In genomic region chr13:97359181-97360057, GRCh38 we compare ENCODE assay signal across 8 cellular contexts.
DNase-seq lines count a peak whose midpoint lies in the region; ATAC-seq and TF ChIP-seq lines count a peak whose summit lies in the region.

No MANE protein-coding gene starts in this region.

- POLR2A ChIA-PET in activated CD4-positive, alpha-beta T cell treated with anti-CD3 and anti-CD28 coated beads, Interleukin-2, amount 10 ng/mL, durations not matched to agents 7 days and 5 days (lab: Charles Lee): interaction anchor here (0.7 kb wide), 1 partner anchor 78 kb away, joined by 3 read pairs; no protein-coding TSS in a partner anchor

- no peak for TF ChIP-seq EP300 in suprapubic skin (IDR thresholded peaks at IDR 0.05)

- no peak overlapping the region for H3K9ac ChIP-seq in muscle layer of colon (ENCODE audit: low read length)

- peak; percentile 9 for DNase-seq in Calu3
- peak; percentile 17 for DNase-seq in NCI-H446 treated with DMSO at 0.1 percent for 48 hours (lab: John Stamatoyannopoulos, UW)
- DNase-seq in activated CD4-positive, alpha-beta T cell treated with anti-CD3 and anti-CD28 coated beads, Interleukin-2, amount 10 ng/mL, durations not matched to agents 7 days and 5 days: peak; percentile 67
- DNase-seq in endothelial cell (ENCODE audit: low spot score): peak; percentile 60
- DNase-seq in suprapubic skin (ENCODE audit: low spot score in 2 of 2): no peak

- H3K4me3 ChIP-seq in muscle layer of colon (ENCODE audit: low read depth in 1 of 2, low read length in 2 of 2) (peak overlapping the region in 1 of 2 donors; percentile 11), suprapubic skin (no peak overlapping the region)

- CTCF ChIA-PET in Calu3 (lab: Charles Lee): interaction anchor here (0.6 kb wide), 1 partner anchor 341 kb away, joined by 3 read pairs; no protein-coding TSS in a partner anchor
- CTCF ChIA-PET in activated CD4-positive, alpha-beta T cell treated with anti-CD3 and anti-CD28 coated beads, Interleukin-2, amount 10 ng/mL, durations not matched to agents 7 days and 5 days (lab: Charles Lee): interaction anchor here (0.6 to 2.9 kb wide), 6 partner anchors 9 to 250 kb away, joined by 3 to 13 read pairs (median 4); no protein-coding TSS in a partner anchor

- H3K9me3 Mint-ChIP-seq in Calu3 (ENCODE audit: low read depth, unreplicated experiment): no peaks in the 10 kb centered on the region
- no peaks in the 10 kb centered on the region for H3K9me3 Mint-ChIP-seq in activated CD4-positive, alpha-beta T cell treated with anti-CD3 and anti-CD28 coated beads, Interleukin-2, amount 10 ng/mL, durations not matched to agents 7 days and 5 days
- H3K9me3 Mint-ChIP-seq in endothelial cell (ENCODE audit: unreplicated experiment): no peaks in the 10 kb centered on the region

- H3K27me3 ChIP-seq in muscle layer of colon (ENCODE audit: control insufficient read depth in 1 of 2, insufficient read depth in 2 of 2, low read length in 2 of 2): no peaks in the 10 kb centered on the region
- no peaks in the 10 kb centered on the region for H3K27me3 ChIP-seq in suprapubic skin

- no peaks in the 10 kb centered on the region for H3K4me1 Mint-ChIP-seq in Calu3 (ENCODE audit: low read depth, unreplicated experiment)
- no peaks in the 10 kb centered on the region for H3K4me1 Mint-ChIP-seq in activated CD4-positive, alpha-beta T cell treated with anti-CD3 and anti-CD28 coated beads, Interleukin-2, amount 10 ng/mL, durations not matched to agents 7 days and 5 days
- H3K4me1 Mint-ChIP-seq in endothelial cell (ENCODE audit: unreplicated experiment): peaks cover 18% of the 10 kb centered on the region

- intact Hi-C loops in Calu3 (cut with micrococcal nuclease; ENCODE audit: unreplicated experiment): loop anchor here (5.0 kb wide), 2 partner anchors 242 to 327 kb away; no protein-coding TSS in a partner anchor

- no peak for TF ChIP-seq POLR2A in suprapubic skin (IDR thresholded peaks at IDR 0.05)

- TF ChIP-seq CTCF in Calu3 (IDR thresholded peaks at IDR 0.05; ENCODE audit: unreplicated experiment): no peak
- TF ChIP-seq CTCF in endothelial cell (IDR thresholded peaks at IDR 0.05; ENCODE audit: unreplicated experiment): peak; percentile 85
- peak; percentile 73 to 90 for TF ChIP-seq CTCF in suprapubic skin (IDR thresholded peaks at IDR 0.05)

- H3K27me3 Mint-ChIP-seq in Calu3 (ENCODE audit: unreplicated experiment) (no peaks in the 10 kb centered on the region), endothelial cell (ENCODE audit: unreplicated experiment) (peaks cover 11% of the 10 kb centered on the region)
- H3K27me3 Mint-ChIP-seq in activated CD4-positive, alpha-beta T cell treated with anti-CD3 and anti-CD28 coated beads, Interleukin-2, amount 10 ng/mL, durations not matched to agents 7 days and 5 days: no peaks in the 10 kb centered on the region

- H3K36me3 Mint-ChIP-seq in Calu3 (ENCODE audit: insufficient read depth, unreplicated experiment): peaks cover 27% of the 10 kb centered on the region
- H3K36me3 Mint-ChIP-seq in activated CD4-positive, alpha-beta T cell treated with anti-CD3 and anti-CD28 coated beads, Interleukin-2, amount 10 ng/mL, durations not matched to agents 7 days and 5 days (ENCODE audit: low read depth): no peaks in the 10 kb centered on the region
- H3K36me3 Mint-ChIP-seq in endothelial cell (ENCODE audit: low read depth, unreplicated experiment): peaks cover 57% of the 10 kb centered on the region

- H3K27ac ChIP-seq in muscle layer of colon (ENCODE audit: low read depth, low read length) (peak overlapping the region; percentile 48), suprapubic skin (no peak overlapping the region)

- H3K4me3 Mint-ChIP-seq in Calu3 (ENCODE audit: low read depth, unreplicated experiment) (no peak overlapping the region), endothelial cell (ENCODE audit: unreplicated experiment) (no peak overlapping the region)
- H3K4me3 Mint-ChIP-seq in activated CD4-positive, alpha-beta T cell treated with anti-CD3 and anti-CD28 coated beads, Interleukin-2, amount 10 ng/mL, durations not matched to agents 7 days and 5 days: no peak overlapping the region

- WGBS in suprapubic skin: 35% methylated on average over 8 of the region's 8 CpGs

- no TSS peak for BruUV-seq in Calu3 (replicated peaks; lab: Mats Ljungman, UMichigan)

- ATAC-seq in GM19328 (IDR thresholded peaks at IDR 0.05; ENCODE audit: unreplicated experiment): peak; percentile 81
- ATAC-seq in HG03354 (IDR thresholded peaks at IDR 0.05; ENCODE audit: poor library complexity, severe bottlenecking, unreplicated experiment): peak; percentile 97

- peaks cover 38% of the 10 kb centered on the region for H3K36me3 ChIP-seq in muscle layer of colon (ENCODE audit: insufficient read depth, low read length)
- H3K36me3 ChIP-seq in suprapubic skin: peaks cover 46% of the 10 kb centered on the region

- H3K9me3 ChIP-seq in muscle layer of colon (ENCODE audit: low read length) (no peaks in the 10 kb centered on the region), suprapubic skin (no peaks in the 10 kb centered on the region)

- no peak overlapping the region for H3K27ac Mint-ChIP-seq in Calu3 (ENCODE audit: unreplicated experiment)
- H3K27ac Mint-ChIP-seq in activated CD4-positive, alpha-beta T cell treated with anti-CD3 and anti-CD28 coated beads, Interleukin-2, amount 10 ng/mL, durations not matched to agents 7 days and 5 days: no peak overlapping the region
- no peak overlapping the region for H3K27ac Mint-ChIP-seq in endothelial cell (ENCODE audit: unreplicated experiment)

- H3K4me1 ChIP-seq in muscle layer of colon (ENCODE audit: insufficient read depth, low read length): peaks cover 6% of the 10 kb centered on the region
- peaks cover 4% of the 10 kb centered on the region for H3K4me1 ChIP-seq in suprapubic skin

Comparison
In these comparisons a context has a peak if more than half of its experiments do, and no peak if none do; other contexts are left out.
1. DNase-seq: peak in Calu3 (single experiment), NCI-H446 treated with DMSO at 0.1 percent for 48 hours (single experiment), activated CD4-positive, alpha-beta T cell treated with anti-CD3 and anti-CD28 coated beads, Interleukin-2, amount 10 ng/mL, durations not matched to agents 7 days and 5 days (single experiment) and endothelial cell (single experiment); none in suprapubic skin (0 of 2).